In the genomic region with DNA sequence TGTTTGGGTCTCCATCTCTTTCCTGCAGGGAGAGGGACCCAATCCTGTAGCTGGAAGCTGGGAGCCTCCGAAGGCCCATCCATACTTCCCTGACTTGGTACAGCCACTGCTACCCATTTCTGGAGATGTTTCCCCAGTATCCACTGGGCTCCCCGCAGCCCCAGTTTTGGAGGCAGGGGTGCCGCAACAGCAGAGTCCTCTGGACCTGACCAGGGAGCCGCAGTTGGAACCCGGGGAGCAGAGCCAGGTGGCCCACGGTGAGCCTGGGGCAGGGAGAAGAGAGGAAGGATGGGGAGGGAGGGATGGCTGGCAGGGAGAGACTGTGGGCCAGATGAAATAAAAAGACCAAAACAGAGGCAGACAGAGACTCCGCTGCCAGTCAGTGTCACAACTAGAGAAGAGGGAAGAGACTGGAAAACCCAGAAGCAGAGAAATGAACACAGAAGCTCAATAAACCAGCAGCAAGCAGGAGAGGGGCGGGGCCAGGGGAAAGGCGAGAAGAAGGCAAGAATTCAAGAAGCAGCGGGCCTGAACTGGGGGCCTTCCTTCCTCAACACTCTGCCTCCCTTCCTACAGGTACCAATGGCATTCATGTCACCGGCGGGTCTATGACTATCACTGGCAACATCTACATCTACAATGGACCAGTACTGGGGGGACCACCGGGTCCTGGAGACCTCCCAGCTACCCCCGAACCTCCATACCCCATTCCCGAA, we compare ENCODE assay signal across 22 cellular contexts. TPM values are rescaled to one million over a fixed set of nuclear protein-coding genes. Genes with fewer than 3 reads are reported as not detected.
DNase-seq lines count a peak whose midpoint lies in the region; ATAC-seq and TF ChIP-seq lines count a peak whose summit lies in the region.
"Had no signal": no experiment of that assay in that cellular context is flagged by ENCODE, and none has a peak within 500 bp of the region (broad histone marks: within the 10 kb centered on the region; RNA-seq: fewer than 3 reads in every experiment).

No MANE protein-coding gene starts in this region.

- DNase-seq in esophagus muscularis mucosa (ENCODE audit: extremely low spot score) (peak; percentile 85), NCI-H2081 treated with DMSO at 0.1 percent for 48 hours (lab: John Stamatoyannopoulos, UW) (no peak)
- no peak for DNase-seq in stimulated activated effector memory CD8-positive, alpha-beta T cell treated with anti-CD3 and anti-CD28 coated beads, Interleukin-12 subunit alpha, Interleukin-12 subunit beta, amount 100 ng/mL, for 72 hours (ENCODE audit: low spot score in 2 of 2)
- DNase-seq: activated CD4-positive, alpha-beta memory T cell treated with anti-CD3 and anti-CD28 coated beads, Interleukin-2, amount 10 ng/mL, durations not matched to agents 7 days and 5 days; activated naive CD4-positive, alpha-beta T cell treated with Interleukin-2 at 50 U/mL for 16 hours; activated T-cell treated with anti-CD3 and anti-CD28 coated beads, Interleukin-2, amount 50 U/mL, for 1 hour; AML-193; Caco-2; central memory CD4-positive, alpha-beta T cell; effector CD8-positive, alpha-beta T cell; glutamatergic neuron; NCI-H187; NCI-H345; Peyer's patch; T-helper 2 cell; trophoblast cell had no signal

- H3K36me3 ChIP-seq in HEK293 (ENCODE audit: control insufficient read depth in 2 of 2, insufficient read depth in 1 of 2, low read length in 2 of 2) = no peaks in the 10 kb centered on the region
- H3K36me3 ChIP-seq in esophagus muscularis mucosa = peaks cover 9 to 67% (median 55%) of the 10 kb centered on the region in 4 donors

- H3K4me3 ChIP-seq in HEK293 (ENCODE audit: low read depth, low read length) (no peak overlapping the region), esophagus muscularis mucosa (no peak overlapping the region)
- H3K4me3 ChIP-seq: left lung, Peyer's patch, right atrium auricular region had no signal

- no peaks in the 10 kb centered on the region for H3K36me3 Mint-ChIP-seq in stimulated activated effector memory CD8-positive, alpha-beta T cell treated with anti-CD3 and anti-CD28 coated beads, Interleukin-12 subunit alpha, Interleukin-12 subunit beta, amount 100 ng/mL, for 72 hours
- H3K36me3 Mint-ChIP-seq: stimulated activated memory B cell treated with anti-CD40 and anti-IgM and Interleukin-4, amounts not matched to agents 10 μg/mL and 1 μg/mL and 100 μg/mL, for 72 hours had no signal

- H3K4me1 Mint-ChIP-seq in stimulated activated effector memory CD8-positive, alpha-beta T cell treated with anti-CD3 and anti-CD28 coated beads, Interleukin-12 subunit alpha, Interleukin-12 subunit beta, amount 100 ng/mL, for 72 hours = no peaks in the 10 kb centered on the region
- H3K4me1 Mint-ChIP-seq: activated CD4-positive, alpha-beta memory T cell treated with anti-CD3 and anti-CD28 coated beads, Interleukin-2, amount 10 ng/mL, durations not matched to agents 7 days and 5 days; stimulated activated memory B cell treated with anti-CD40 and anti-IgM and Interleukin-4, amounts not matched to agents 10 μg/mL and 1 μg/mL and 100 μg/mL, for 72 hours had no signal

- WGBS in esophagus muscularis mucosa = 74% methylated on average over 15 of the region's 15 CpGs

- intact Hi-C loops in esophagus muscularis mucosa (cut with DNase I) = no loop called here

- no peaks in the 10 kb centered on the region for H3K27me3 ChIP-seq in esophagus muscularis mucosa
- H3K27me3 ChIP-seq: left lung, Peyer's patch, right atrium auricular region had no signal

- H3K27ac ChIP-seq in HEK293 (ENCODE audit: extremely low read depth, low read depth, low read length) (no peak overlapping the region), esophagus muscularis mucosa (replicated peaks in 1 of 4) (peak overlapping the region; percentile 79 to 84 (median 81))
- H3K27ac ChIP-seq: left lung had no signal

- TF ChIP-seq CTCF in HEK293 (tag by site-specific recombination; IDR thresholded peaks at IDR 0.05) (no peak), esophagus muscularis mucosa (IDR thresholded peaks at IDR 0.05) (no peak)

- POLR2A ChIA-PET in HEK293 (lab: Yijun Ruan, JAX) = no interaction called here

- H3K4me1 ChIP-seq in HEK293 (ENCODE audit: control insufficient read depth, insufficient read depth, low read length) (no peaks in the 10 kb centered on the region), esophagus muscularis mucosa (peaks cover 19 to 77% (median 68%) of the 10 kb centered on the region in 4 donors)

- TF ChIP-seq POLR2A in esophagus muscularis mucosa (IDR thresholded peaks at IDR 0.05; ENCODE audit: low read depth) = no peak

- H3K9me3 ChIP-seq in HEK293 (ENCODE audit: control insufficient read depth, insufficient read depth, low read depth, low read length) = no peaks in the 10 kb centered on the region
- no peaks in the 10 kb centered on the region for H3K9me3 ChIP-seq in esophagus muscularis mucosa
- H3K9me3 ChIP-seq: Caco-2, left lung, Peyer's patch, right atrium auricular region had no signal

- no peaks in the 10 kb centered on the region for H3K9me3 Mint-ChIP-seq in stimulated activated effector memory CD8-positive, alpha-beta T cell treated with anti-CD3 and anti-CD28 coated beads, Interleukin-12 subunit alpha, Interleukin-12 subunit beta, amount 100 ng/mL, for 72 hours
- H3K9me3 Mint-ChIP-seq: activated CD4-positive, alpha-beta memory T cell treated with anti-CD3 and anti-CD28 coated beads, Interleukin-2, amount 10 ng/mL, durations not matched to agents 7 days and 5 days; stimulated activated memory B cell treated with anti-CD40 and anti-IgM and Interleukin-4, amounts not matched to agents 10 μg/mL and 1 μg/mL and 100 μg/mL, for 72 hours had no signal

- no peak for ATAC-seq in stimulated activated effector memory CD8-positive, alpha-beta T cell treated with anti-CD3 and anti-CD28 coated beads, Interleukin-12 subunit alpha, Interleukin-12 subunit beta, amount 100 ng/mL, for 72 hours
- ATAC-seq in HG02885 (IDR thresholded peaks at IDR 0.05; ENCODE audit: poor library complexity, unreplicated experiment) = no peak
- ATAC-seq: left lung had no signal

- peak overlapping the region; percentile 66 for H3K27ac Mint-ChIP-seq in stimulated activated effector memory CD8-positive, alpha-beta T cell treated with anti-CD3 and anti-CD28 coated beads, Interleukin-12 subunit alpha, Interleukin-12 subunit beta, amount 100 ng/mL, for 72 hours
- H3K27ac Mint-ChIP-seq: activated CD4-positive, alpha-beta memory T cell treated with anti-CD3 and anti-CD28 coated beads, Interleukin-2, amount 10 ng/mL, durations not matched to agents 7 days and 5 days; stimulated activated memory B cell treated with anti-CD40 and anti-IgM and Interleukin-4, amounts not matched to agents 10 μg/mL and 1 μg/mL and 100 μg/mL, for 72 hours had no signal

- H3K4me3 Mint-ChIP-seq in stimulated activated effector memory CD8-positive, alpha-beta T cell treated with anti-CD3 and anti-CD28 coated beads, Interleukin-12 subunit alpha, Interleukin-12 subunit beta, amount 100 ng/mL, for 72 hours = no peak overlapping the region
- H3K4me3 Mint-ChIP-seq: activated CD4-positive, alpha-beta memory T cell treated with anti-CD3 and anti-CD28 coated beads, Interleukin-2, amount 10 ng/mL, durations not matched to agents 7 days and 5 days; stimulated activated memory B cell treated with anti-CD40 and anti-IgM and Interleukin-4, amounts not matched to agents 10 μg/mL and 1 μg/mL and 100 μg/mL, for 72 hours had no signal

- CTCF ChIA-PET in HEK293 (lab: Yijun Ruan, JAX) = interaction anchor here (0.6 kb wide), 1 partner anchor 24 kb away, joined by 4 read pairs; no protein-coding TSS in a partner anchor

- TF ChIP-seq EP300 in esophagus muscularis mucosa (IDR thresholded peaks at IDR 0.05) = no peak

TF ChIP-seq in HEK293, 187 proteins besides CTCF, POLR2A, EP300 and RAD21:
- TF ChIP-seq ZNF366 (tag by site-specific recombination; conservative IDR thresholded peaks at IDR 0.05) (0 out of 2 replicates have a peak, but pooled peaks have one; percentile 7), OSR2 (tag by site-specific recombination; IDR thresholded peaks at IDR 0.05) (0 out of 2 replicates have a peak, but pooled peaks have one; percentile 11), ZNF555 (tag by site-specific recombination; conservative IDR thresholded peaks at IDR 0.05) (no peak)

RNA-seq across cellular contexts. Expression of a gene that starts 6.3 kb away (rescaled TPM):
- total RNA-seq in esophagus muscularis mucosa = 100 to 1,000 TPM; 117 to 144 (median 137) TPM

RNA-seq across cellular contexts. Expression of a gene that starts 14.9 kb away (rescaled TPM):
- total RNA-seq in esophagus muscularis mucosa = 1 to 10 TPM in 3 of 4 donors, under 1 TPM in 1; 0.83 to 3.3 (median 1.8) TPM
- total RNA-seq: SK-MEL-5 had no signal

RNA-seq across cellular contexts. Expression of a gene that starts 48.4 kb away (rescaled TPM):
- 100 to 1,000 TPM; 146 to 464 (median 247) TPM for total RNA-seq in esophagus muscularis mucosa

RNA-seq across cellular contexts. Expression of a gene that starts 54.5 kb away (rescaled TPM):
- under 1 TPM in 1 of 4 donors, not detected in 3; 0.66 TPM for total RNA-seq in esophagus muscularis mucosa
- total RNA-seq: Caco-2, SK-MEL-5 had no signal
